ENCODE assay signal across 23 cellular contexts in genomic region chr11:126424471-126425039, GRCh38.
"Had no signal": no experiment of that assay in that cellular context is flagged by ENCODE, and none has a peak within 500 bp of the region (broad histone marks: within the 10 kb centered on the region; RNA-seq: fewer than 3 reads in every experiment).

No MANE protein-coding gene starts in this region.

- H3K4me3 ChIP-seq: ascending aorta, dorsolateral prefrontal cortex, esophagus muscularis mucosa, lower lobe of right lung, mucosa of descending colon, tibial nerve, vagina had no signal

- H3K27me3 ChIP-seq: ascending aorta, brain microvascular endothelial cell, dorsolateral prefrontal cortex, esophagus muscularis mucosa, tibial nerve, vagina had no signal

- H3K9me3 Mint-ChIP-seq: activated naive CD4-positive, alpha-beta T cell treated with anti-CD3 and anti-CD28 coated beads, Interleukin-2, amount 50 U/mL, for 24 hours; effector memory CD8-positive, alpha-beta T cell; naive B cell; neural crest cell; stimulated activated naive CD8-positive, alpha-beta T cell treated with anti-CD3 and anti-CD28 coated beads, Interleukin-15, Interleukin-2, amounts not matched to agents 100 ng/mL and 50 ng/mL, for 24 hours; T-helper 1 cell treated with Interleukin-12 subunit alpha and Interleukin-12 subunit beta and Interleukin-4 antibody, amounts not matched to agents 30 μg/mL and 1 μg/mL, for 36 hours; WTC11 had no signal

- H3K4me3 Mint-ChIP-seq: activated naive CD4-positive, alpha-beta T cell treated with anti-CD3 and anti-CD28 coated beads, Interleukin-2, amount 50 U/mL, for 24 hours; effector memory CD8-positive, alpha-beta T cell; naive B cell; neural crest cell; stimulated activated naive CD8-positive, alpha-beta T cell treated with anti-CD3 and anti-CD28 coated beads, Interleukin-15, Interleukin-2, amounts not matched to agents 100 ng/mL and 50 ng/mL, for 24 hours; T-helper 1 cell treated with Interleukin-12 subunit alpha and Interleukin-12 subunit beta and Interleukin-4 antibody, amounts not matched to agents 30 μg/mL and 1 μg/mL, for 36 hours; WTC11 had no signal

- H3K9me3 ChIP-seq: ascending aorta, esophagus muscularis mucosa, lower lobe of right lung, mucosa of descending colon, tibial nerve, vagina had no signal

- H3K4me1 ChIP-seq: ascending aorta, vagina had no signal

- ATAC-seq: effector memory CD8-positive, alpha-beta T cell; left cardiac atrium; lower lobe of right lung; mucosa of descending colon had no signal

- H3K27ac Mint-ChIP-seq: activated naive CD4-positive, alpha-beta T cell treated with anti-CD3 and anti-CD28 coated beads, Interleukin-2, amount 50 U/mL, for 24 hours; stimulated activated naive CD8-positive, alpha-beta T cell treated with anti-CD3 and anti-CD28 coated beads, Interleukin-15, Interleukin-2, amounts not matched to agents 100 ng/mL and 50 ng/mL, for 24 hours; T-helper 1 cell treated with Interleukin-12 subunit alpha and Interleukin-12 subunit beta and Interleukin-4 antibody, amounts not matched to agents 30 μg/mL and 1 μg/mL, for 36 hours; WTC11 had no signal

- H3K27ac ChIP-seq: ascending aorta, brain microvascular endothelial cell, dorsolateral prefrontal cortex, esophagus muscularis mucosa, lower lobe of right lung, vagina had no signal

- H3K36me3 ChIP-seq: ascending aorta, brain microvascular endothelial cell, esophagus muscularis mucosa, lower lobe of right lung, tibial nerve, vagina had no signal

- DNase-seq: activated CD4-positive, alpha-beta T cell treated with anti-CD3 and anti-CD28 coated beads, Interleukin-2, amount 50 U/mL, for 48 hours; activated gamma-delta T cell; brain microvascular endothelial cell; dorsolateral prefrontal cortex; effector memory CD8-positive, alpha-beta T cell; head of caudate nucleus; hypothalamus; left cardiac atrium; mesendoderm; mucosa of descending colon; naive B cell; stimulated activated CD4-positive, alpha-beta T cell treated with anti-CD3 and anti-CD28 coated beads, Interleukin-4, amount 100 ng/mL, for 1 hour; T1000 had no signal

- H3K27me3 Mint-ChIP-seq: effector memory CD8-positive, alpha-beta T cell had no signal
